ENCODE assay signal across 3 cellular contexts in the genomic region with DNA sequence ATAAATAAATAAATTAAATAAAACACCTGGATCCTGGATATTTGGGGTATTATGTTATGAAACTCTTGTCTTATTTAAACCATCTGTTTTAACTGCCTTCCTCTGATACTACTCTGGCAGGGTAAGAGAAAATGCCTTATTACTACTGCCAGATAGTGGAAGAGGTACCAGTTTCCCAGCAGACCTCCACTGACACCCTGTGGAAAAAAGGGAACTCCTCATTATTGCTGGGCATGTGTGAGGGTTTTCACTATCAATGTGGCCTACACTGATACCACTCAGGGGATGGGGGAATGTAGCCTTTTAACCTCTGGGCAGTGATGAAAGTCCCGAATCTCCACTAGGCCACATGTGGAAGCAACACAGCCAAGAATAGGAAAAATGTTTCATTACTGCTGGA.
TF ChIP-seq lines count a peak whose summit lies in the region.

No MANE protein-coding gene starts in this region.

TF ChIP-seq in SK-N-SH, 30 proteins besides CTCF, POLR2A, EP300 and RAD21:
- TF ChIP-seq GATA2 (CRISPR knock-in tag; IDR thresholded peaks at IDR 0.05) (no peak), RCOR1 (IDR thresholded peaks at IDR 0.05; ENCODE audit: low read length) (no peak), CHD2 (IDR thresholded peaks at IDR 0.05; ENCODE audit: low read length, partially characterized antibody) (no peak), JUND (IDR thresholded peaks at IDR 0.05) (no peak), RXRA (IDR thresholded peaks at IDR 0.05; ENCODE audit: borderline replicate concordance, low read depth) (no peak), SMC3 (IDR thresholded peaks at IDR 0.05; ENCODE audit: low read depth, low read length) (no peak), NRF1 (IDR thresholded peaks at IDR 0.05; ENCODE audit: low read depth, low read length) (no peak)

TF ChIP-seq in SK-N-SH treated with all-trans-retinoic acid at 6 μM for 48 hours, 23 proteins besides CTCF, POLR2A, EP300 and RAD21:
- TF ChIP-seq, protein P1, sequence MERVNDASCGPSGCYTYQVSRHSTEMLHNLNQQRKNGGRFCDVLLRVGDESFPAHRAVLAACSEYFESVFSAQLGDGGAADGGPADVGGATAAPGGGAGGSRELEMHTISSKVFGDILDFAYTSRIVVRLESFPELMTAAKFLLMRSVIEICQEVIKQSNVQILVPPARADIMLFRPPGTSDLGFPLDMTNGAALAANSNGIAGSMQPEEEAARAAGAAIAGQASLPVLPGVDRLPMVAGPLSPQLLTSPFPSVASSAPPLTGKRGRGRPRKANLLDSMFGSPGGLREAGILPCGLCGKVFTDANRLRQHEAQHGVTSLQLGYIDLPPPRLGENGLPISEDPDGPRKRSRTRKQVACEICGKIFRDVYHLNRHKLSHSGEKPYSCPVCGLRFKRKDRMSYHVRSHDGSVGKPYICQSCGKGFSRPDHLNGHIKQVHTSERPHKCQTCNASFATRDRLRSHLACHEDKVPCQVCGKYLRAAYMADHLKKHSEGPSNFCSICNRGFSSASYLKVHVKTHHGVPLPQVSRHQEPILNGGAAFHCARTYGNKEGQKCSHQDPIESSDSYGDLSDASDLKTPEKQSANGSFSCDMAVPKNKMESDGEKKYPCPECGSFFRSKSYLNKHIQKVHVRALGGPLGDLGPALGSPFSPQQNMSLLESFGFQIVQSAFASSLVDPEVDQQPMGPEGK (CRISPR knock-in tag; IDR thresholded peaks at IDR 0.05; ENCODE audit: borderline replicate concordance) = no peak
- TF ChIP-seq ZNF70 (CRISPR knock-in tag; IDR thresholded peaks at IDR 0.05) (no peak), GLIS3 (CRISPR knock-in tag; IDR thresholded peaks at IDR 0.05) (no peak), CSDC2 (CRISPR knock-in tag; IDR thresholded peaks at IDR 0.05) (no peak), RARB (CRISPR knock-in tag; IDR thresholded peaks at IDR 0.05) (no peak), TCF4 (CRISPR knock-in tag; IDR thresholded peaks at IDR 0.05; ENCODE audit: borderline replicate concordance) (no peak), ISL1 (CRISPR knock-in tag; IDR thresholded peaks at IDR 0.05) (no peak), ZNF8 (CRISPR knock-in tag; IDR thresholded peaks at IDR 0.05) (no peak), ZNF565 (CRISPR knock-in tag; conservative IDR thresholded peaks at IDR 0.05; ENCODE audit: low read depth) (no peak), OSR1 (CRISPR knock-in tag; IDR thresholded peaks at IDR 0.05) (no peak), ESRRG (CRISPR knock-in tag; IDR thresholded peaks at IDR 0.05) (no peak), ZC3H10 (CRISPR knock-in tag; IDR thresholded peaks at IDR 0.05) (no peak)
- TF ChIP-seq, protein P2, sequence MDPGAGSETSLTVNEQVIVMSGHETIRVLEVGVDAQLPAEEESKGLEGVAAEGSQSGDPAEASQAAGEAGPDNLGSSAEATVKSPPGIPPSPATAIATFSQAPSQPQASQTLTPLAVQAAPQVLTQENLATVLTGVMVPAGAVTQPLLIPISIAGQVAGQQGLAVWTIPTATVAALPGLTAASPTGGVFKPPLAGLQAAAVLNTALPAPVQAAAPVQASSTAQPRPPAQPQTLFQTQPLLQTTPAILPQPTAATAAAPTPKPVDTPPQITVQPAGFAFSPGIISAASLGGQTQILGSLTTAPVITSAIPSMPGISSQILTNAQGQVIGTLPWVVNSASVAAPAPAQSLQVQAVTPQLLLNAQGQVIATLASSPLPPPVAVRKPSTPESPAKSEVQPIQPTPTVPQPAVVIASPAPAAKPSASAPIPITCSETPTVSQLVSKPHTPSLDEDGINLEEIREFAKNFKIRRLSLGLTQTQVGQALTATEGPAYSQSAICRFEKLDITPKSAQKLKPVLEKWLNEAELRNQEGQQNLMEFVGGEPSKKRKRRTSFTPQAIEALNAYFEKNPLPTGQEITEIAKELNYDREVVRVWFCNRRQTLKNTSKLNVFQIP (CRISPR knock-in tag; IDR thresholded peaks at IDR 0.05; ENCODE audit: borderline replicate concordance, low read depth) = no peak
- TF ChIP-seq, protein P3, sequence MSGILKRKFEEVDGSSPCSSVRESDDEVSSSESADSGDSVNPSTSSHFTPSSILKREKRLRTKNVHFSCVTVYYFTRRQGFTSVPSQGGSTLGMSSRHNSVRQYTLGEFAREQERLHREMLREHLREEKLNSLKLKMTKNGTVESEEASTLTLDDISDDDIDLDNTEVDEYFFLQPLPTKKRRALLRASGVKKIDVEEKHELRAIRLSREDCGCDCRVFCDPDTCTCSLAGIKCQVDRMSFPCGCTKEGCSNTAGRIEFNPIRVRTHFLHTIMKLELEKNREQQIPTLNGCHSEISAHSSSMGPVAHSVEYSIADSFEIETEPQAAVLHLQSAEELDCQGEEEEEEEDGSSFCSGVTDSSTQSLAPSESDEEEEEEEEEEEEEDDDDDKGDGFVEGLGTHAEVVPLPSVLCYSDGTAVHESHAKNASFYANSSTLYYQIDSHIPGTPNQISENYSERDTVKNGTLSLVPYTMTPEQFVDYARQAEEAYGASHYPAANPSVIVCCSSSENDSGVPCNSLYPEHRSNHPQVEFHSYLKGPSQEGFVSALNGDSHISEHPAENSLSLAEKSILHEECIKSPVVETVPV (CRISPR knock-in tag; IDR thresholded peaks at IDR 0.05) = no peak
- TF ChIP-seq, protein P4, sequence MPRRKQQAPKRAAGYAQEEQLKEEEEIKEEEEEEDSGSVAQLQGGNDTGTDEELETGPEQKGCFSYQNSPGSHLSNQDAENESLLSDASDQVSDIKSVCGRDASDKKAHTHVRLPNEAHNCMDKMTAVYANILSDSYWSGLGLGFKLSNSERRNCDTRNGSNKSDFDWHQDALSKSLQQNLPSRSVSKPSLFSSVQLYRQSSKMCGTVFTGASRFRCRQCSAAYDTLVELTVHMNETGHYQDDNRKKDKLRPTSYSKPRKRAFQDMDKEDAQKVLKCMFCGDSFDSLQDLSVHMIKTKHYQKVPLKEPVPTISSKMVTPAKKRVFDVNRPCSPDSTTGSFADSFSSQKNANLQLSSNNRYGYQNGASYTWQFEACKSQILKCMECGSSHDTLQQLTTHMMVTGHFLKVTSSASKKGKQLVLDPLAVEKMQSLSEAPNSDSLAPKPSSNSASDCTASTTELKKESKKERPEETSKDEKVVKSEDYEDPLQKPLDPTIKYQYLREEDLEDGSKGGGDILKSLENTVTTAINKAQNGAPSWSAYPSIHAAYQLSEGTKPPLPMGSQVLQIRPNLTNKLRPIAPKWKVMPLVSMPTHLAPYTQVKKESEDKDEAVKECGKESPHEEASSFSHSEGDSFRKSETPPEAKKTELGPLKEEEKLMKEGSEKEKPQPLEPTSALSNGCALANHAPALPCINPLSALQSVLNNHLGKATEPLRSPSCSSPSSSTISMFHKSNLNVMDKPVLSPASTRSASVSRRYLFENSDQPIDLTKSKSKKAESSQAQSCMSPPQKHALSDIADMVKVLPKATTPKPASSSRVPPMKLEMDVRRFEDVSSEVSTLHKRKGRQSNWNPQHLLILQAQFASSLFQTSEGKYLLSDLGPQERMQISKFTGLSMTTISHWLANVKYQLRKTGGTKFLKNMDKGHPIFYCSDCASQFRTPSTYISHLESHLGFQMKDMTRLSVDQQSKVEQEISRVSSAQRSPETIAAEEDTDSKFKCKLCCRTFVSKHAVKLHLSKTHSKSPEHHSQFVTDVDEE (CRISPR knock-in tag; IDR thresholded peaks at IDR 0.05) = no peak

TF ChIP-seq in GM12878, 131 proteins besides CTCF, POLR2A, EP300 and RAD21 (continued from another document):
- TF ChIP-seq RFX5 (IDR thresholded peaks at IDR 0.05; ENCODE audit: low read depth, low read length) (no peak), POLR2AphosphoS2 (IDR thresholded peaks at IDR 0.05; ENCODE audit: low read depth, low read length) (no peak), CEBPB (IDR thresholded peaks at IDR 0.05; ENCODE audit: borderline replicate concordance in 1 of 2, low read depth in 2 of 2, low read length in 2 of 2) (no peak), FOS (IDR thresholded peaks at IDR 0.05; ENCODE audit: borderline replicate concordance, extremely low read depth, insufficient read length) (no peak), SIN3A (IDR thresholded peaks at IDR 0.05; ENCODE audit: low read depth, low read length) (no peak), RCOR1 (conservative IDR thresholded peaks at IDR 0.05; ENCODE audit: low read depth, low read length) (no peak)
- TF ChIP-seq, protein P5, sequence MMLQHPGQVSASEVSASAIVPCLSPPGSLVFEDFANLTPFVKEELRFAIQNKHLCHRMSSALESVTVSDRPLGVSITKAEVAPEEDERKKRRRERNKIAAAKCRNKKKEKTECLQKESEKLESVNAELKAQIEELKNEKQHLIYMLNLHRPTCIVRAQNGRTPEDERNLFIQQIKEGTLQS (IDR thresholded peaks at IDR 0.05; ENCODE audit: borderline replicate concordance, extremely low read depth, low read depth, low read length) = no peak
- TF ChIP-seq, protein P6, sequence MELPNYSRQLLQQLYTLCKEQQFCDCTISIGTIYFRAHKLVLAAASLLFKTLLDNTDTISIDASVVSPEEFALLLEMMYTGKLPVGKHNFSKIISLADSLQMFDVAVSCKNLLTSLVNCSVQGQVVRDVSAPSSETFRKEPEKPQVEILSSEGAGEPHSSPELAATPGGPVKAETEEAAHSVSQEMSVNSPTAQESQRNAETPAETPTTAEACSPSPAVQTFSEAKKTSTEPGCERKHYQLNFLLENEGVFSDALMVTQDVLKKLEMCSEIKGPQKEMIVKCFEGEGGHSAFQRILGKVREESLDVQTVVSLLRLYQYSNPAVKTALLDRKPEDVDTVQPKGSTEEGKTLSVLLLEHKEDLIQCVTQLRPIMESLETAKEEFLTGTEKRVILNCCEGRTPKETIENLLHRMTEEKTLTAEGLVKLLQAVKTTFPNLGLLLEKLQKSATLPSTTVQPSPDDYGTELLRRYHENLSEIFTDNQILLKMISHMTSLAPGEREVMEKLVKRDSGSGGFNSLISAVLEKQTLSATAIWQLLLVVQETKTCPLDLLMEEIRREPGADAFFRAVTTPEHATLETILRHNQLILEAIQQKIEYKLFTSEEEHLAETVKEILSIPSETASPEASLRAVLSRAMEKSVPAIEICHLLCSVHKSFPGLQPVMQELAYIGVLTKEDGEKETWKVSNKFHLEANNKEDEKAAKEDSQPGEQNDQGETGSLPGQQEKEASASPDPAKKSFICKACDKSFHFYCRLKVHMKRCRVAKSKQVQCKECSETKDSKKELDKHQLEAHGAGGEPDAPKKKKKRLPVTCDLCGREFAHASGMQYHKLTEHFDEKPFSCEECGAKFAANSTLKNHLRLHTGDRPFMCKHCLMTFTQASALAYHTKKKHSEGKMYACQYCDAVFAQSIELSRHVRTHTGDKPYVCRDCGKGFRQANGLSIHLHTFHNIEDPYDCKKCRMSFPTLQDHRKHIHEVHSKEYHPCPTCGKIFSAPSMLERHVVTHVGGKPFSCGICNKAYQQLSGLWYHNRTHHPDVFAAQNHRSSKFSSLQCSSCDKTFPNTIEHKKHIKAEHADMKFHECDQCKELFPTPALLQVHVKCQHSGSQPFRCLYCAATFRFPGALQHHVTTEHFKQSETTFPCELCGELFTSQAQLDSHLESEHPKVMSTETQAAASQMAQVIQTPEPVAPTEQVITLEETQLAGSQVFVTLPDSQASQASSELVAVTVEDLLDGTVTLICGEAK (IDR thresholded peaks at IDR 0.05; ENCODE audit: borderline replicate concordance) = no peak
- TF ChIP-seq, protein P7, sequence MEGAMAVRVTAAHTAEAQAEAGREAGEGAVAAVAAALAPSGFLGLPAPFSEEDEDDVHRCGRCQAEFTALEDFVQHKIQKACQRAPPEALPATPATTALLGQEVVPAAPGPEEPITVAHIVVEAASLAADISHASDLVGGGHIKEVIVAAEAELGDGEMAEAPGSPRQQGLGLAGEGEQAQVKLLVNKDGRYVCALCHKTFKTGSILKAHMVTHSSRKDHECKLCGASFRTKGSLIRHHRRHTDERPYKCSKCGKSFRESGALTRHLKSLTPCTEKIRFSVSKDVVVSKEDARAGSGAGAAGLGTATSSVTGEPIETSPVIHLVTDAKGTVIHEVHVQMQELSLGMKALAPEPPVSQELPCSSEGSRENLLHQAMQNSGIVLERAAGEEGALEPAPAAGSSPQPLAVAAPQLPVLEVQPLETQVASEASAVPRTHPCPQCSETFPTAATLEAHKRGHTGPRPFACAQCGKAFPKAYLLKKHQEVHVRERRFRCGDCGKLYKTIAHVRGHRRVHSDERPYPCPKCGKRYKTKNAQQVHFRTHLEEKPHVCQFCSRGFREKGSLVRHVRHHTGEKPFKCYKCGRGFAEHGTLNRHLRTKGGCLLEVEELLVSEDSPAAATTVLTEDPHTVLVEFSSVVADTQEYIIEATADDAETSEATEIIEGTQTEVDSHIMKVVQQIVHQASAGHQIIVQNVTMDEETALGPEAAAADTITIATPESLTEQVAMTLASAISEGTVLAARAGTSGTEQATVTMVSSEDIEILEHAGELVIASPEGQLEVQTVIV (IDR thresholded peaks at IDR 0.05; ENCODE audit: borderline replicate concordance, partially characterized antibody) = no peak
- TF ChIP-seq, protein P8, sequence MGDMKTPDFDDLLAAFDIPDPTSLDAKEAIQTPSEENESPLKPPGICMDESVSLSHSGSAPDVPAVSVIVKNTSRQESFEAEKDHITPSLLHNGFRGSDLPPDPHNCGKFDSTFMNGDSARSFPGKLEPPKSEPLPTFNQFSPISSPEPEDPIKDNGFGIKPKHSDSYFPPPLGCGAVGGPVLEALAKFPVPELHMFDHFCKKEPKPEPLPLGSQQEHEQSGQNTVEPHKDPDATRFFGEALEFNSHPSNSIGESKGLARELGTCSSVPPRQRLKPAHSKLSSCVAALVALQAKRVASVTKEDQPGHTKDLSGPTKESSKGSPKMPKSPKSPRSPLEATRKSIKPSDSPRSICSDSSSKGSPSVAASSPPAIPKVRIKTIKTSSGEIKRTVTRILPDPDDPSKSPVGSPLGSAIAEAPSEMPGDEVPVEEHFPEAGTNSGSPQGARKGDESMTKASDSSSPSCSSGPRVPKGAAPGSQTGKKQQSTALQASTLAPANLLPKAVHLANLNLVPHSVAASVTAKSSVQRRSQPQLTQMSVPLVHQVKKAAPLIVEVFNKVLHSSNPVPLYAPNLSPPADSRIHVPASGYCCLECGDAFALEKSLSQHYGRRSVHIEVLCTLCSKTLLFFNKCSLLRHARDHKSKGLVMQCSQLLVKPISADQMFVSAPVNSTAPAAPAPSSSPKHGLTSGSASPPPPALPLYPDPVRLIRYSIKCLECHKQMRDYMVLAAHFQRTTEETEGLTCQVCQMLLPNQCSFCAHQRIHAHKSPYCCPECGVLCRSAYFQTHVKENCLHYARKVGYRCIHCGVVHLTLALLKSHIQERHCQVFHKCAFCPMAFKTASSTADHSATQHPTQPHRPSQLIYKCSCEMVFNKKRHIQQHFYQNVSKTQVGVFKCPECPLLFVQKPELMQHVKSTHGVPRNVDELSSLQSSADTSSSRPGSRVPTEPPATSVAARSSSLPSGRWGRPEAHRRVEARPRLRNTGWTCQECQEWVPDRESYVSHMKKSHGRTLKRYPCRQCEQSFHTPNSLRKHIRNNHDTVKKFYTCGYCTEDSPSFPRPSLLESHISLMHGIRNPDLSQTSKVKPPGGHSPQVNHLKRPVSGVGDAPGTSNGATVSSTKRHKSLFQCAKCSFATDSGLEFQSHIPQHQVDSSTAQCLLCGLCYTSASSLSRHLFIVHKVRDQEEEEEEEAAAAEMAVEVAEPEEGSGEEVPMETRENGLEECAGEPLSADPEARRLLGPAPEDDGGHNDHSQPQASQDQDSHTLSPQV (IDR thresholded peaks at IDR 0.05) = no peak
TF ChIP-seq in GM12878: peak in this region for 0.
